ENCODE assay signal across 6 cellular contexts in genomic region chr22:50199836-50200332, GRCh38. TPM values are rescaled to one million over a fixed set of nuclear protein-coding genes. Genes with fewer than 3 reads are reported as not detected.
DNase-seq lines count a peak whose midpoint lies in the region; ATAC-seq lines count a peak whose summit lies in the region.

No MANE protein-coding gene starts in this region.

- peaks cover 17% of the 10 kb centered on the region for H3K4me1 ChIP-seq in muscle layer of colon (ENCODE audit: insufficient read depth, low read length)

- peaks cover 11% of the 10 kb centered on the region for H3K36me3 ChIP-seq in muscle layer of colon (ENCODE audit: insufficient read depth, low read length)

- peak overlapping the region; percentile 55 to 74 for H3K4me3 ChIP-seq in muscle layer of colon (ENCODE audit: low read depth in 1 of 2, low read length in 2 of 2)

- no peaks in the 10 kb centered on the region for H3K27me3 ChIP-seq in muscle layer of colon (ENCODE audit: control insufficient read depth in 1 of 2, insufficient read depth in 2 of 2, low read length in 2 of 2)

- no peak for DNase-seq in activated CD4-positive, alpha-beta T cell treated with anti-CD3 and anti-CD28 coated beads, Interleukin-2, amount 50 U/mL, for 4 hours

- no peak overlapping the region for H3K9ac ChIP-seq in muscle layer of colon (ENCODE audit: low read length)

- 11 to 22% (median 17%) methylated on average over 23 to 25 of the region's 25 CpGs for WGBS in adipose tissue, 3 donors

- peak overlapping the region; percentile 26 for H3K27ac ChIP-seq in adipose tissue (ENCODE audit: low read depth, low read length)
- peak overlapping the region; percentile 27 for H3K27ac ChIP-seq in muscle layer of colon (ENCODE audit: low read depth, low read length)

- peak; percentile 3 for ATAC-seq in HG03025 (IDR thresholded peaks at IDR 0.05; ENCODE audit: low FRiP score, unreplicated experiment)
- ATAC-seq in HG02938 (IDR thresholded peaks at IDR 0.05; ENCODE audit: unreplicated experiment), result no peak
- no peak for ATAC-seq in HG03342 (IDR thresholded peaks at IDR 0.05; ENCODE audit: unreplicated experiment)

- no peaks in the 10 kb centered on the region for H3K9me3 ChIP-seq in muscle layer of colon (ENCODE audit: low read length)

RNA-seq across cellular contexts. Expression of gene SELENOO, which starts 0.9 kb away (rescaled TPM):
- polyA plus RNA-seq in adipose tissue, result 10 to 100 TPM; 21.3 to 22.3 (median 21.4) TPM

RNA-seq across cellular contexts. Expression of gene TRABD, which starts 14.2 kb away (rescaled TPM):
- 10 to 100 TPM; 25.8 to 79.1 (median 38.9) TPM for polyA plus RNA-seq in adipose tissue

RNA-seq across cellular contexts. Expression of gene PANX2, which starts 29.4 kb away (rescaled TPM):
- under 1 TPM; 0.34 to 0.46 (median 0.36) TPM for polyA plus RNA-seq in adipose tissue

RNA-seq across cellular contexts. Expression of gene TUBGCP6, which starts 44.9 kb away (rescaled TPM):
- polyA plus RNA-seq in adipose tissue, result 10 to 100 TPM; 30.9 to 33.9 (median 32.4) TPM

RNA-seq across cellular contexts. Expression of gene HDAC10, which starts 51.2 kb away (rescaled TPM):
- 10 to 100 TPM; 23.7 to 30.9 (median 24.0) TPM for polyA plus RNA-seq in adipose tissue
